In the genomic region with DNA sequence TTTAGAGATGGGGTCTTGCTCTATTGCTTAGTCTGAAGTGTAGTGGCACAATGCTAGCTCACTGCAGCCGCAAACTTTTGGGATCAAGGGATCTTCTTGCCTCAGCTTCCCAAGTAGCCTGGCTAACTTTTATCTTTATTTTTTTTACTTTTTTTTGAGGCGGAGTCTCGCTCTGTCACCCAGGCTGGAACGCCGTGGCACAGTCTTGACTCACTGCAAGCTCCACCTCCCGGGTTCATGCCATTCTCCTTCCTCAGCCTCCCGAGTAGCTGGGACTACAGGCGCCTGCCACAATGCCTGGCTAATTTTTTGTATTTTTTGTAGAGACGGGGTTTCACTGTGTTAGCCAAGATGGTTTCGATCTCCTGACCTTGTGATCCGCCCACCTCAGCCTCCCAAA, we compare ENCODE assay signal across 6 cellular contexts. TPM values are rescaled to one million over a fixed set of nuclear protein-coding genes. Genes with fewer than 3 reads are reported as not detected.
"Had no signal": no experiment of that assay in that cellular context is flagged by ENCODE, and none has a peak within 500 bp of the region (broad histone marks: within the 10 kb centered on the region; RNA-seq: fewer than 3 reads in every experiment).

No MANE protein-coding gene starts in this region.

RNA-seq across cellular contexts. Expression of a gene that starts 47.4 kb away (rescaled TPM):
- total RNA-seq: activated CD4-positive, alpha-beta memory T cell treated with anti-CD3 and anti-CD28 coated beads for 36 hours; activated CD4-positive, alpha-beta T cell treated with anti-CD3 and anti-CD28 coated beads, Interleukin-2, amount 10 ng/mL, durations not matched to agents 24 days and 14 days; activated CD8-positive, alpha-beta T cell treated with anti-CD3 and anti-CD28 coated beads for 36 hours; activated naive CD4-positive, alpha-beta T cell treated with anti-CD3 and anti-CD28 coated beads, Interleukin-2, amount 50 U/mL, for 72 hours; bronchial epithelial cell had no signal
- polyA plus RNA-seq: cardiac muscle cell had no signal
